1 cellular context compared by ENCODE assay signal in genomic region chr5:74382115-74382514, GRCh38.
TF ChIP-seq lines count a peak whose summit lies in the region.

No MANE protein-coding gene starts in this region.

TF ChIP-seq in GM12878, 131 proteins besides CTCF, POLR2A, EP300 and RAD21:
- TF ChIP-seq SREBF1 (IDR thresholded peaks at IDR 0.05; ENCODE audit: low read length) = no peak
